Comparison of ENCODE assay signal across 12 cellular contexts in the genomic region with DNA sequence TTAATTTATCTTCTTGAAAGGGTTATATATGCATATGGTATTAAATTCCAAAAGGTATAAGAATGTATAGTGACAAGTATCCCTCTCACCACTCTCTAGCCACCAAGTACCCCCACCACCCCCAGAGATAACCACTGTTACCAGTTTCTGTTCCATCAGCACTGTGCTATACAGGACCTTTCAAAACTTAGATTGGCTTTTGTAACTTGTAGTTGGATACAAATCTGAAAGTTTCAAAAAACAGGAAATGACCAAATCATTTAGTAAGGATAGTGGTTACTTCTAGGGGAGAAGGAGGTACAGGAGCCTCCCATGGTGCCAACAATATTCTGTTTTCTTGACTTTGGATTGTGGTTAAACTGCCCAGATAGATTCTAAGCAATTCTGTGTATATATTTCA. TPM values are rescaled to one million over a fixed set of nuclear protein-coding genes. Genes with fewer than 3 reads are reported as not detected.
A peak's percentile ranks its signal among the peaks of the same experiment; 100 is the strongest.
DNase-seq lines count a peak whose midpoint lies in the region; ATAC-seq lines count a peak whose summit lies in the region.
"Had no signal": no experiment of that assay in that cellular context is flagged by ENCODE, and none has a peak within 500 bp of the region (broad histone marks: within the 10 kb centered on the region; RNA-seq: fewer than 3 reads in every experiment).

No MANE protein-coding gene starts in this region.

- ATAC-seq in GM21529 (IDR thresholded peaks at IDR 0.05; ENCODE audit: unreplicated experiment) (peak; percentile 40), naive B cell (ENCODE audit: low read depth in 2 of 2) (no peak)

- H3K27me3 Mint-ChIP-seq in activated CD4-positive, alpha-beta memory T cell treated with anti-CD3 and anti-CD28 coated beads, Interleukin-2, amount 10 ng/mL, durations not matched to agents 7 days and 5 days, result no peaks in the 10 kb centered on the region
- H3K27me3 Mint-ChIP-seq in naive B cell, result no peaks in the 10 kb centered on the region

- no peak overlapping the region for H3K4me3 Mint-ChIP-seq in activated CD4-positive, alpha-beta memory T cell treated with anti-CD3 and anti-CD28 coated beads, Interleukin-2, amount 10 ng/mL, durations not matched to agents 7 days and 5 days
- H3K4me3 Mint-ChIP-seq in naive B cell, result peak overlapping the region in 5 of 8 donors; percentile 1 to 57 (median 35)

- peaks cover 14% of the 10 kb centered on the region for H3K36me3 Mint-ChIP-seq in activated CD4-positive, alpha-beta memory T cell treated with anti-CD3 and anti-CD28 coated beads, Interleukin-2, amount 10 ng/mL, durations not matched to agents 7 days and 5 days (ENCODE audit: low read depth)
- no peaks in the 10 kb centered on the region for H3K36me3 Mint-ChIP-seq in naive B cell

- H3K9me3 Mint-ChIP-seq in activated CD4-positive, alpha-beta memory T cell treated with anti-CD3 and anti-CD28 coated beads, Interleukin-2, amount 10 ng/mL, durations not matched to agents 7 days and 5 days, result peaks cover 4% of the 10 kb centered on the region
- H3K9me3 Mint-ChIP-seq in naive B cell, result peaks cover 0 to 3% (median 0%) of the 10 kb centered on the region in 7 donors

- POLR2A ChIA-PET in activated CD4-positive, alpha-beta memory T cell treated with anti-CD3 and anti-CD28 coated beads, Interleukin-2, amount 10 ng/mL, durations not matched to agents 7 days and 5 days (lab: Charles Lee), result no interaction called here

- peaks cover 24% of the 10 kb centered on the region for H3K4me1 Mint-ChIP-seq in activated CD4-positive, alpha-beta memory T cell treated with anti-CD3 and anti-CD28 coated beads, Interleukin-2, amount 10 ng/mL, durations not matched to agents 7 days and 5 days
- peaks cover 14 to 18% (median 16%) of the 10 kb centered on the region in 3 donors for H3K4me1 Mint-ChIP-seq in naive B cell

- CTCF ChIA-PET in activated CD4-positive, alpha-beta memory T cell treated with anti-CD3 and anti-CD28 coated beads, Interleukin-2, amount 10 ng/mL, durations not matched to agents 7 days and 5 days (lab: Charles Lee), result no interaction called here

- H3K27ac Mint-ChIP-seq in activated CD4-positive, alpha-beta memory T cell treated with anti-CD3 and anti-CD28 coated beads, Interleukin-2, amount 10 ng/mL, durations not matched to agents 7 days and 5 days, result peak overlapping the region; percentile 73
- peak overlapping the region in 3 of 6 donors; percentile 64 to 87 (median 66) for H3K27ac Mint-ChIP-seq in naive B cell

- DNase-seq in NOMO-1 treated with DMSO at 0.1 percent for 48 hours (lab: John Stamatoyannopoulos, UW; ENCODE audit: unreplicated experiment), result peak; percentile 24
- no peak for DNase-seq in NOMO-1 treated with dmso at 0.1 percent for 144 hours (lab: John Stamatoyannopoulos, UW; ENCODE audit: unreplicated experiment)
- DNase-seq in activated CD4-positive, alpha-beta memory T cell treated with anti-CD3 and anti-CD28 coated beads, Interleukin-2, amount 10 ng/mL, durations not matched to agents 7 days and 5 days, result no peak
- no peak for DNase-seq in naive B cell
- DNase-seq in NCI-H1048 (lab: John Stamatoyannopoulos, UW), result no peak
- DNase-seq in HuH-7.5 (ENCODE audit: low spot score), result no peak
- no peak for DNase-seq in SK-N-DZ (ENCODE audit: low spot score)
- DNase-seq: foreskin melanocyte, islet precursor cell, midbrain, SJCRH30 had no signal

RNA-seq across cellular contexts. Expression of a gene that starts 56.7 kb away (rescaled TPM):
- 10 to 100 TPM; 32.5 to 34.0 TPM for total RNA-seq in activated CD4-positive, alpha-beta memory T cell treated with anti-CD3 and anti-CD28 coated beads, Interleukin-2, amount 10 ng/mL, durations not matched to agents 7 days and 5 days
- polyA plus RNA-seq in naive B cell (ENCODE audit: low read depth in 6 of 6), result 1 to 10 TPM; 3.7 to 6.4 (median 5.2) TPM
- polyA plus RNA-seq in SK-N-DZ (2014; cell fraction: cytosol; rRNA removed), result 16.5 and 16.7 TPM in 2 replicates
- 11.9 and 15.9 TPM in 2 replicates for polyA plus RNA-seq in SK-N-DZ (2014; cell fraction: nucleus; rRNA removed)
